Comparison of ENCODE assay signal across 8 cellular contexts in genomic region chr16:76653390-76654026, GRCh38.
DNase-seq lines count a peak whose midpoint lies in the region; ATAC-seq and TF ChIP-seq lines count a peak whose summit lies in the region.

No MANE protein-coding gene starts in this region.

- H3K4me3 Mint-ChIP-seq in Calu3 (ENCODE audit: low read depth, unreplicated experiment): no peak overlapping the region

- H3K36me3 ChIP-seq in Panc1 (ENCODE audit: control insufficient read depth, insufficient read depth, low read length): no peaks in the 10 kb centered on the region

- POLR2A ChIA-PET in Panc1 (lab: Charles Lee): no interaction called here

- in situ Hi-C loops in Panc1 (cut with HindIII; ENCODE audit: low pct_unique_long_range_greater_than_20kb, low sequenced_read_pairs): no loop called here

- no peaks in the 10 kb centered on the region for H3K36me3 Mint-ChIP-seq in Calu3 (ENCODE audit: insufficient read depth, unreplicated experiment)

- H3K27me3 ChIP-seq in Panc1 (ENCODE audit: control insufficient read depth, insufficient read depth, low read length): no peaks in the 10 kb centered on the region

- H3K9me3 ChIP-seq in Panc1 (ENCODE audit: control insufficient read depth, insufficient read depth, low read depth, low read length): no peaks in the 10 kb centered on the region

- no TSS peak for BruUV-seq in Calu3 (replicated peaks; lab: Mats Ljungman, UMichigan)
- BruUV-seq in Panc1 (replicated peaks; lab: Mats Ljungman, UMichigan): no TSS peak

- CTCF ChIA-PET in Calu3 (lab: Charles Lee) (interaction anchor here (0.6 to 1.3 kb wide), 4 partner anchors 373 to 852 kb away, joined by 4 to 15 read pairs (median 8); no protein-coding TSS in a partner anchor), Panc1 (lab: Charles Lee) (no interaction called here)

- ATAC-seq in GM21360 (IDR thresholded peaks at IDR 0.05; ENCODE audit: unreplicated experiment): peak; percentile 82
- peak; percentile 79 for ATAC-seq in Panc1

- no peak overlapping the region for H3K27ac Mint-ChIP-seq in Calu3 (ENCODE audit: unreplicated experiment)

- peaks cover 12% of the 10 kb centered on the region for H3K4me1 Mint-ChIP-seq in Calu3 (ENCODE audit: low read depth, unreplicated experiment)

- peak; percentile 56 for TF ChIP-seq CTCF in Calu3 (IDR thresholded peaks at IDR 0.05; ENCODE audit: unreplicated experiment)
- peak; percentile 71 for TF ChIP-seq CTCF in Panc1 (IDR thresholded peaks at IDR 0.05)

- H3K4me3 ChIP-seq in Panc1 (ENCODE audit: low read depth in 2 of 2, low read length in 2 of 2) (no peak overlapping the region), skeletal muscle cell (ENCODE audit: low read depth, low read length) (no peak overlapping the region)

- no peaks in the 10 kb centered on the region for H3K4me1 ChIP-seq in Panc1 (ENCODE audit: control insufficient read depth, insufficient read depth, low read length)

- intact Hi-C loops in Calu3 (cut with micrococcal nuclease; ENCODE audit: unreplicated experiment) (loop anchor here (1.0 to 5.0 kb wide), 4 partner anchors 374 to 866 kb away; no protein-coding TSS in a partner anchor), Panc1 (cut with micrococcal nuclease; ENCODE audit: unreplicated experiment) (loop anchor here (2.0 to 5.0 kb wide), 2 partner anchors 376 to 865 kb away; partner anchors contain the start of gene CNTNAP4)

- no peaks in the 10 kb centered on the region for H3K9me3 Mint-ChIP-seq in Calu3 (ENCODE audit: low read depth, unreplicated experiment)

- no peak overlapping the region for H3K27ac ChIP-seq in Panc1 (ENCODE audit: low read length)

- H3K27me3 Mint-ChIP-seq in Calu3 (ENCODE audit: unreplicated experiment): peaks cover 13% of the 10 kb centered on the region

- peak; percentile 44 for DNase-seq in Calu3
- peak; percentile 11 for DNase-seq in LHCN-M2 (ENCODE audit: low read depth)
- peak; percentile 22 for DNase-seq in Panc1 (ENCODE audit: low read depth, low spot score)
- DNase-seq in fibroblast of the conjunctiva (ENCODE audit: low read depth): peak; percentile 61
- DNase-seq in skeletal muscle cell (ENCODE audit: low read depth): peak; percentile 13
- no peak for DNase-seq in stimulated activated CD4-positive, alpha-beta T cell treated with anti-CD3 and anti-CD28 coated beads, Interleukin-4, amount 100 ng/mL, for 1 hour
- no peak for DNase-seq in activated CD4-positive, alpha-beta T cell treated with anti-CD3 and anti-CD28 coated beads for 1 hour

Comparison
In these comparisons a context has a peak if more than half of its experiments do, and no peak if none do; other contexts are left out.
1. DNase-seq: peak in Calu3 (single experiment), LHCN-M2 (single experiment), Panc1 (single experiment), fibroblast of the conjunctiva (single experiment) and skeletal muscle cell (single experiment); none in stimulated activated CD4-positive, alpha-beta T cell treated with anti-CD3 and anti-CD28 coated beads, Interleukin-4, amount 100 ng/mL, for 1 hour (single experiment) and activated CD4-positive, alpha-beta T cell treated with anti-CD3 and anti-CD28 coated beads for 1 hour (single experiment).